ENCODE assay signal across 9 cellular contexts in genomic region chr11:128890543-128891409, GRCh38. TPM values are rescaled to one million over a fixed set of nuclear protein-coding genes. Genes with fewer than 3 reads are reported as not detected.
DNase-seq lines count a peak whose midpoint lies in the region; ATAC-seq and TF ChIP-seq lines count a peak whose summit lies in the region.
"Had no signal": no experiment of that assay in that cellular context is flagged by ENCODE, and none has a peak within 500 bp of the region (broad histone marks: within the 10 kb centered on the region; RNA-seq: fewer than 3 reads in every experiment).

Gene KCNJ5 (plus strand): TSS chr11:128891356. CDS start chr11:128911274, 19,918 bp downstream.

- WGBS in mesendoderm (ENCODE audit: extremely low coverage, insufficient coverage, low lambda C conversion rate): no CpG with 5 or more reads among the region's 86 CpGs
- under 1% methylated on average over 86 of the region's 86 CpGs for WGBS in urinary bladder

- DNase-seq in ELR (ENCODE audit: low read depth) (peak; percentile 42), NCI-H69 (lab: John Stamatoyannopoulos, UW) (peak; percentile 61), dorsolateral prefrontal cortex (peak in 3 of 10 donors; percentile 28 to 51 (median 38)), mesendoderm (no peak), ureter (ENCODE audit: low spot score) (no peak)
- DNase-seq in NK-92 treated with Interleukin-12 subunit alpha and Interleukin-12 subunit beta, amount 100 ng/mL, for 24 hours (lab: John Stamatoyannopoulos, UW): no peak

- no peak within 1 kb of the TSS for H2BK15ac ChIP-seq in mesendoderm (replicated peaks; ENCODE audit: low read depth)

- H3K36me3 ChIP-seq in mesendoderm (ENCODE audit: control insufficient read depth, insufficient read depth, low read length) (no peaks in the 10 kb centered on the region), urinary bladder (ENCODE audit: insufficient read depth) (no peaks in the 10 kb centered on the region)

- peak within 1 kb of the TSS; percentile 63 for H3K18ac ChIP-seq in mesendoderm (ENCODE audit: low read length)

- H3K27ac ChIP-seq in dorsolateral prefrontal cortex (peak within 1 kb of the TSS in 13 of 59 donors; percentile 0 to 63 (median 29)), mesendoderm (ENCODE audit: low read depth, low read length) (no peak within 1 kb of the TSS), urinary bladder (ENCODE audit: low read depth) (no peak within 1 kb of the TSS)

- H2BK5ac ChIP-seq in mesendoderm (ENCODE audit: low read length): no peak within 1 kb of the TSS

- H2AK5ac ChIP-seq in mesendoderm (ENCODE audit: low read length): no peak within 1 kb of the TSS

- TF ChIP-seq CTCF in dorsolateral prefrontal cortex (IDR thresholded peaks at IDR 0.05 in 54 of 56, conservative IDR thresholded peaks at IDR 0.05 in 2 of 56; ENCODE audit: low read depth in 1 of 56, partially characterized antibody in 56 of 56): peak in 1 of 56 donors; percentile 11

- H3K9ac ChIP-seq in mesendoderm (ENCODE audit: low read length): peak within 1 kb of the TSS; percentile 47

- no peak for ATAC-seq in GM21717 (IDR thresholded peaks at IDR 0.05; ENCODE audit: unreplicated experiment)
- ATAC-seq: K562 had no signal

- peak within 1 kb of the TSS; percentile 79 for H3K4me2 ChIP-seq in mesendoderm (ENCODE audit: low read length)

- H3K4me3 ChIP-seq in dorsolateral prefrontal cortex (peak within 1 kb of the TSS; percentile 42 to 75 (median 60)), mesendoderm (ENCODE audit: low read length) (peak within 1 kb of the TSS; percentile 42), urinary bladder (ENCODE audit: low read depth, low read length) (peak within 1 kb of the TSS; percentile 40)
- H3K4me3 ChIP-seq: K562 had no signal

- H4K5ac ChIP-seq in mesendoderm (ENCODE audit: low read length): no peak within 1 kb of the TSS

- H3K4me1 ChIP-seq in mesendoderm (ENCODE audit: control insufficient read depth, low read depth, low read length) (peaks cover 2% of the 10 kb centered on the region), urinary bladder (ENCODE audit: insufficient read depth) (no peaks in the 10 kb centered on the region)

- no peak within 1 kb of the TSS for H4K8ac ChIP-seq in mesendoderm (ENCODE audit: low read depth, low read length)

- no peaks in the 10 kb centered on the region for H3K79me2 ChIP-seq in mesendoderm (ENCODE audit: control insufficient read depth, insufficient read depth, low read length)

- no peak within 1 kb of the TSS for H2BK120ac ChIP-seq in mesendoderm (ENCODE audit: low read depth, low read length)

- intact Hi-C loops in dorsolateral prefrontal cortex (cut with DNase I): no loop called here

- peak within 1 kb of the TSS; percentile 61 for H3K56ac ChIP-seq in mesendoderm (ENCODE audit: low read length)

- H3K23ac ChIP-seq in mesendoderm (ENCODE audit: low read length): peak within 1 kb of the TSS; percentile 33

- H3K4ac ChIP-seq in mesendoderm (ENCODE audit: low read depth, low read length): peak within 1 kb of the TSS; percentile 47

- H3K27me3 ChIP-seq in dorsolateral prefrontal cortex (peaks cover 0 to 10% (median 0%) of the 10 kb centered on the region in 45 donors), mesendoderm (ENCODE audit: insufficient read depth, low read length, poor library complexity) (peaks cover 13% of the 10 kb centered on the region)

- no peaks in the 10 kb centered on the region for H3K79me1 ChIP-seq in mesendoderm (ENCODE audit: low read length)

RNA-seq across cellular contexts. Expression of gene KCNJ5, which starts in this region (rescaled TPM):
- total RNA-seq in dorsolateral prefrontal cortex: 1 to 10 TPM in 92 of 120 experiments, under 1 TPM in 28; 0.29 to 4.9 (median 1.4) TPM
- 0.11 TPM for polyA plus RNA-seq in mesendoderm (2013, experiment 1 of 2)
- 0.13 TPM for polyA plus RNA-seq in mesendoderm (2013, experiment 2 of 2)
- 0.53 TPM for total RNA-seq in urinary bladder
- 0.11 TPM for polyA plus RNA-seq in urinary bladder
- total RNA-seq in ureter: 0.94 TPM
- polyA plus RNA-seq: K562 had no signal

Comparison
In these comparisons a context has a peak if more than half of its experiments do, and no peak if none do; other contexts are left out.
1. DNase-seq: peak in ELR (single experiment) and NCI-H69 (single experiment); none in mesendoderm (single experiment), ureter (single experiment) and NK-92 treated with Interleukin-12 subunit alpha and Interleukin-12 subunit beta, amount 100 ng/mL, for 24 hours (single experiment).
2. Peak in every context shown above with its lines, with median percentiles within 50 percentile points of each other: H3K4me3 ChIP-seq.